Comparison of ENCODE assay signal across 1 cellular context in genomic region chr22:50500452-50500851, GRCh38.
A peak's percentile ranks its signal among the peaks of the same experiment; 100 is the strongest.
TF ChIP-seq lines count a peak whose summit lies in the region.

No MANE protein-coding gene starts in this region.

TF ChIP-seq in K562, 482 proteins besides CTCF, POLR2A, EP300 and RAD21:
- peak; percentile 51 for TF ChIP-seq NR2C1 (IDR thresholded peaks at IDR 0.05)
- TF ChIP-seq NR2C1 (tag; IDR thresholded peaks at IDR 0.05), result peak; percentile 43; the same call in 1 of the 2 replicates
- TF ChIP-seq UBTF (IDR thresholded peaks at IDR 0.05; ENCODE audit: borderline replicate concordance in 1 of 2, low read depth in 2 of 2, low read length in 2 of 2), result no peak
- no peak for TF ChIP-seq MGA (IDR thresholded peaks at IDR 0.05)
- TF ChIP-seq ZBTB49 (CRISPR knock-in tag; IDR thresholded peaks at IDR 0.05; ENCODE audit: borderline replicate concordance), result no peak
- no peak for TF ChIP-seq SAP30 (IDR thresholded peaks at IDR 0.05; ENCODE audit: borderline replicate concordance, insufficient read depth, low read depth, low read length, poor library complexity, severe bottlenecking)
